ENCODE assay signal across 24 cellular contexts in the genomic region with DNA sequence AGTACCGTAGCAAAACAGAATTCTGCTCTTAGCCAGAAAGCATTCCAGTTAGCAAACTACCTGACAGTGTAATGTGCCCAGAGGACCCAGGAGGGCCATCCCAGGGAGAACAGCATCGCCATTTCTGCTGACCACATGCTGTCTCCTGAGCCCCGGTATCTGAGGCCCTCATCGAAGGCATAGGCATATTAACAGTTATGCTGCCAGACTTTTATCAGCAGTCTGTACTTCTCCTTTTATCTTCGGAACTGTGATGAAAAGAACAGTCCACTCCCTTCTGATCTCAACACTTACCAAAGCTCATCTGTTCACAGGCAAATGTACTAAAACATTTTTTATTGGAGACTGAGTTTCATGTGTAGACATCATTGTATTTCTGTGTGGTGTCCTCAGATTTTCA.
DNase-seq lines count a peak whose midpoint lies in the region; ATAC-seq and TF ChIP-seq lines count a peak whose summit lies in the region.
"Had no signal": no experiment of that assay in that cellular context is flagged by ENCODE, and none has a peak within 500 bp of the region (broad histone marks: within the 10 kb centered on the region; RNA-seq: fewer than 3 reads in every experiment).

No MANE protein-coding gene starts in this region.

- no peak overlapping the region for H3K27ac ChIP-seq in CD4-positive, alpha-beta memory T cell (ENCODE audit: low read depth, low read length)
- peak overlapping the region; percentile 100 for H3K27ac ChIP-seq in Karpas-422 (ENCODE audit: low read length)
- H3K27ac ChIP-seq in caudate nucleus (ENCODE audit: low read depth, low read length) = peak overlapping the region; percentile 96
- peak overlapping the region; percentile 92 for H3K27ac ChIP-seq in osteoblast (ENCODE audit: low read depth, low read length)
- H3K27ac ChIP-seq: cardiac muscle cell, thoracic aorta had no signal

- peak overlapping the region; percentile 52 for H3K9ac ChIP-seq in Karpas-422 (ENCODE audit: low read length)

- no peak for TF ChIP-seq CTCF in osteoblast (IDR thresholded peaks at IDR 0.05; ENCODE audit: extremely low read depth, low read depth, low read length)

- no peaks in the 10 kb centered on the region for H3K9me2 ChIP-seq in Karpas-422 (replicated peaks; ENCODE audit: insufficient read depth, low read length)

- no peaks in the 10 kb centered on the region for H3K27me3 ChIP-seq in CD4-positive, alpha-beta memory T cell (ENCODE audit: insufficient read depth, low read length)
- H3K27me3 ChIP-seq in Karpas-422 (ENCODE audit: low read length) = no peaks in the 10 kb centered on the region
- H3K27me3 ChIP-seq in osteoblast (ENCODE audit: insufficient read depth, low read length) = no peaks in the 10 kb centered on the region
- H3K27me3 ChIP-seq: cardiac muscle cell had no signal

- H4K20me1 ChIP-seq in Karpas-422 (ENCODE audit: insufficient read depth, low read depth, low read length) (no peaks in the 10 kb centered on the region), osteoblast (ENCODE audit: insufficient read depth, low read length) (no peaks in the 10 kb centered on the region)

- intact Hi-C loops in CD4-positive, alpha-beta memory T cell (cut with micrococcal nuclease) = no loop called here

- H3K27me3 Mint-ChIP-seq in CD4-positive, alpha-beta memory T cell = no peaks in the 10 kb centered on the region
- H3K27me3 Mint-ChIP-seq: T-cell had no signal

- no peaks in the 10 kb centered on the region for H3K9me3 Mint-ChIP-seq in CD4-positive, alpha-beta memory T cell
- H3K9me3 Mint-ChIP-seq: GM23338, mesothelial cell of epicardium, T-cell had no signal

- no peaks in the 10 kb centered on the region for H3K9me3 ChIP-seq in CD4-positive, alpha-beta memory T cell (ENCODE audit: control insufficient read depth in 1 of 2, low read length in 2 of 2)
- H3K9me3 ChIP-seq in Karpas-422 (ENCODE audit: low read length) = no peaks in the 10 kb centered on the region
- no peaks in the 10 kb centered on the region for H3K9me3 ChIP-seq in osteoblast (ENCODE audit: low read depth, low read length)
- H3K9me3 ChIP-seq: thoracic aorta had no signal

- H3K4me3 Mint-ChIP-seq in CD4-positive, alpha-beta memory T cell = no peak overlapping the region
- H3K4me3 Mint-ChIP-seq: GM23338, mesothelial cell of epicardium, T-cell had no signal

- ATAC-seq in GM18517 (IDR thresholded peaks at IDR 0.05; ENCODE audit: unreplicated experiment) (no peak), GM18520 (IDR thresholded peaks at IDR 0.05; ENCODE audit: unreplicated experiment) (no peak)
- ATAC-seq: activated naive CD4-positive, alpha-beta T cell treated with anti-CD3 and anti-CD28 coated beads, Interleukin-2, amount 50 U/mL, for 72 hours; GM23338; right cardiac atrium; T-cell had no signal

- peak overlapping the region; percentile 36 for H3K4me2 ChIP-seq in Karpas-422 (ENCODE audit: low read depth, low read length, poor library complexity, severe bottlenecking)
- H3K4me2 ChIP-seq in osteoblast (ENCODE audit: insufficient read depth, low read length) = no peak overlapping the region

- H3K36me3 Mint-ChIP-seq in CD4-positive, alpha-beta memory T cell = peaks cover 0 to 7% of the 10 kb centered on the region in 2 donors
- H3K36me3 Mint-ChIP-seq: mesothelial cell of epicardium had no signal

- H2AFZ ChIP-seq in Karpas-422 (ENCODE audit: low read length) (peak overlapping the region; percentile 54; the same call in 1 of the 2 replicates), osteoblast (ENCODE audit: low read length) (no peak overlapping the region)
- H2AFZ ChIP-seq: GM23338 had no signal

- DNase-seq in CD4-positive, alpha-beta memory T cell = no peak
- DNase-seq in Karpas-422 (peak; percentile 75), caudate nucleus (lab: John Stamatoyannopoulos, UW) (no peak), osteoblast (ENCODE audit: insufficient read length, low spot score, missing footprints) (no peak), C1 segment of cervical spinal cord (lab: John Stamatoyannopoulos, UW) (no peak)
- no peak for DNase-seq in stimulated activated CD8-positive, alpha-beta memory T cell treated with anti-CD3 and anti-CD28 coated beads, Interleukin-4, amount 100 ng/mL, for 48 hours
- DNase-seq: activated T-cell treated with anti-CD3 and anti-CD28 coated beads for 4 hours; effector memory CD4-positive, alpha-beta T cell; hippocampal formation; KG1; kidney; NCI-H1105 treated with DMSO at 0.1 percent for 48 hours; NCI-H69; right cardiac atrium; RPMI8226; stimulated activated CD4-positive, alpha-beta T cell treated with anti-CD3 and anti-CD28 coated beads, Interleukin-1b, Interleukin-23, amount 100 ng/mL, for 48 hours; T-cell had no signal

- CTCF ChIA-PET in CD4-positive, alpha-beta memory T cell (lab: Charles Lee; ENCODE audit: partially characterized antibody) = interaction anchor here (0.7 kb wide), 1 partner anchor 9 kb away, joined by 3 read pairs; no protein-coding TSS in a partner anchor

- H3K4me1 Mint-ChIP-seq in CD4-positive, alpha-beta memory T cell = peaks cover 45 to 92% (median 78%) of the 10 kb centered on the region in 4 donors

- H3K27ac Mint-ChIP-seq in CD4-positive, alpha-beta memory T cell = peak overlapping the region in 5 of 7 donors; percentile 17 to 66 (median 44)
- H3K27ac Mint-ChIP-seq: GM23338, mesothelial cell of epicardium had no signal

- H3K4me1 ChIP-seq in CD4-positive, alpha-beta memory T cell (ENCODE audit: insufficient read depth, low read length) = peaks cover 40% of the 10 kb centered on the region
- H3K4me1 ChIP-seq in Karpas-422 (ENCODE audit: low read length) (peaks cover 78% of the 10 kb centered on the region), osteoblast (ENCODE audit: insufficient read depth, low read length) (peaks cover 56% of the 10 kb centered on the region)

- H3K79me2 ChIP-seq in Karpas-422 (ENCODE audit: low read length) = no peaks in the 10 kb centered on the region
- peaks cover 57% of the 10 kb centered on the region for H3K79me2 ChIP-seq in osteoblast (ENCODE audit: insufficient read depth, low read length)

- no peaks in the 10 kb centered on the region for H3K36me3 ChIP-seq in CD4-positive, alpha-beta memory T cell (ENCODE audit: insufficient read depth, low read length)
- H3K36me3 ChIP-seq in Karpas-422 (ENCODE audit: insufficient read depth, low read length) (no peaks in the 10 kb centered on the region), osteoblast (ENCODE audit: insufficient read depth, low read length) (no peaks in the 10 kb centered on the region)
- H3K36me3 ChIP-seq: cardiac muscle cell, thoracic aorta had no signal

- no peak overlapping the region for H3K4me3 ChIP-seq in CD4-positive, alpha-beta memory T cell (ENCODE audit: low read length in 2 of 2)
- H3K4me3 ChIP-seq in Karpas-422 (ENCODE audit: low read length) (no peak overlapping the region; the same call in 1 of the 2 replicates), osteoblast (ENCODE audit: insufficient read depth, low read length) (no peak overlapping the region)
- H3K4me3 ChIP-seq: cardiac muscle cell, GM23338, thoracic aorta had no signal

- POLR2A ChIA-PET in CD4-positive, alpha-beta memory T cell (lab: Charles Lee; ENCODE audit: partially characterized antibody) = no interaction called here
